19 cellular contexts compared by ENCODE assay signal in the genomic region with DNA sequence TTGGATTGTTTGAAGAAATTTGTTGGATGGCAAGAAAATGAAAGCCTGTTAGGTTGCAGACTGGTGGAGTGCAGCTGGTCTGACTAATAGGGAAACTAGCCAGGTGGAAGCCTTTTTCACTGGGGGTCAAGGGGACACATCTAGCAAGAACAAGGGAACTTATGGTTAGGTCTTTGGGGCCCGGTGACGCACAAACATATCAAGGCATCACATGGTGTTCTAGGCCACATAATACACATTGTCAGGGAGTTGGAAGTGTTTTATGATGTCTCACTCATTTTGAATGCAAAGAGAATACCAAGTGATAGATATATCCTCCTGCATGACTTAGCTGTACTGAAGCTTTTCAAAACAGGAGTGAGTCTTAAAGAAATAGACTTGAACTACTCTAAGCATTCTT.
A peak's percentile ranks its signal among the peaks of the same experiment; 100 is the strongest.
DNase-seq lines count a peak whose midpoint lies in the region; ATAC-seq, FAIRE-seq and TF ChIP-seq lines count a peak whose summit lies in the region.
"Had no signal": no experiment of that assay in that cellular context is flagged by ENCODE, and none has a peak within 500 bp of the region (broad histone marks: within the 10 kb centered on the region; RNA-seq: fewer than 3 reads in every experiment).

No MANE protein-coding gene starts in this region.

- peak; percentile 97 for DNase-seq in AG04450 (ENCODE audit: low read depth, low spot score)
- peak; percentile 23 for DNase-seq in HTR-8/SVneo (ENCODE audit: insufficient read length, low spot score)
- peak; percentile 96 for DNase-seq in astrocyte of the spinal cord (ENCODE audit: low read depth, low spot score)
- peak; percentile 56 for DNase-seq in hepatocyte (ENCODE audit: low spot score)
- no peak for DNase-seq in C1 segment of cervical spinal cord (lab: John Stamatoyannopoulos, UW)
- DNase-seq in activated CD4-positive, alpha-beta T cell treated with anti-CD3 and anti-CD28 coated beads for 36 hours = no peak
- DNase-seq: activated CD8-positive, alpha-beta memory T cell treated with anti-CD3 and anti-CD28 coated beads, Interleukin-2, amount 50 U/mL, for 48 hours; activated naive CD4-positive, alpha-beta T cell treated with Interleukin-2 at 50 U/mL for 16 hours; CD8-positive, alpha-beta T cell; heart right ventricle; KBM-7; NCI-H1105 treated with DMSO at 0.1 percent for 48 hours; occipital lobe; SHP77; T-helper 17 cell; tibial artery had no signal

- no peaks in the 10 kb centered on the region for H3K36me3 ChIP-seq in hepatocyte (replicated peaks; ENCODE audit: insufficient read depth, low read depth)
- H3K36me3 ChIP-seq: heart right ventricle, tibial artery had no signal

- WGBS in hepatocyte (ENCODE audit: low lambda C conversion rate, missing lambda C conversion rate) = 72% methylated on average over 2 of the region's 2 CpGs

- no peaks in the 10 kb centered on the region for H3K9me3 Mint-ChIP-seq in activated CD4-positive, alpha-beta T cell treated with anti-CD3 and anti-CD28 coated beads for 36 hours (ENCODE audit: low read depth)

- H3K4me3 Mint-ChIP-seq in activated CD4-positive, alpha-beta T cell treated with anti-CD3 and anti-CD28 coated beads for 36 hours = no peak overlapping the region
- H3K4me3 Mint-ChIP-seq: CD8-positive, alpha-beta T cell; T-helper 17 cell had no signal

- no peak overlapping the region for H3K27ac Mint-ChIP-seq in activated CD4-positive, alpha-beta T cell treated with anti-CD3 and anti-CD28 coated beads for 36 hours
- H3K27ac Mint-ChIP-seq: CD8-positive, alpha-beta T cell; T-helper 17 cell had no signal

- ATAC-seq in activated CD4-positive, alpha-beta T cell treated with anti-CD3 and anti-CD28 coated beads for 36 hours = no peak
- ATAC-seq in GM18858 (IDR thresholded peaks at IDR 0.05; ENCODE audit: unreplicated experiment) = no peak
- ATAC-seq in GM18520 (IDR thresholded peaks at IDR 0.05; ENCODE audit: unreplicated experiment) = no peak
- ATAC-seq: CD8-positive, alpha-beta T cell; heart right ventricle; T-helper 17 cell had no signal

- no peaks in the 10 kb centered on the region for H3K27me3 Mint-ChIP-seq in activated CD4-positive, alpha-beta T cell treated with anti-CD3 and anti-CD28 coated beads for 36 hours
- H3K27me3 Mint-ChIP-seq: T-helper 17 cell had no signal

- POLR2A ChIA-PET in AG04450 (lab: Yijun Ruan, JAX) = interaction anchor here (1.0 kb wide), 1 partner anchor 39 kb away, joined by 7 read pairs; no protein-coding TSS in a partner anchor
- POLR2A ChIA-PET in activated CD4-positive, alpha-beta T cell treated with anti-CD3 and anti-CD28 coated beads for 36 hours (lab: Charles Lee) = no interaction called here

- H3K9me3 ChIP-seq in AG04450 (ENCODE audit: control insufficient read depth, insufficient read depth, low read length) (no peaks in the 10 kb centered on the region), hepatocyte (ENCODE audit: low read depth) (no peaks in the 10 kb centered on the region)
- H3K9me3 ChIP-seq: tibial artery had no signal

- peaks cover 36% of the 10 kb centered on the region for H3K4me1 ChIP-seq in hepatocyte (ENCODE audit: insufficient read depth)
- H3K4me1 ChIP-seq: tibial artery had no signal

- intact Hi-C loops in activated CD4-positive, alpha-beta T cell treated with anti-CD3 and anti-CD28 coated beads for 36 hours (cut with DNase I, micrococcal nuclease) = no loop called here

- H2AFZ ChIP-seq in hepatocyte = no peak overlapping the region

- H3K27me3 ChIP-seq in AG04450 (ENCODE audit: control insufficient read depth, insufficient read depth, low read length) (no peaks in the 10 kb centered on the region), hepatocyte (no peaks in the 10 kb centered on the region)
- H3K27me3 ChIP-seq: heart right ventricle, tibial artery had no signal

- H3K27ac ChIP-seq in AG04450 (ENCODE audit: low read depth, low read length) = peak overlapping the region; percentile 91
- peak overlapping the region; percentile 94 for H3K27ac ChIP-seq in hepatocyte
- H3K27ac ChIP-seq: heart right ventricle, tibial artery had no signal

- no peak for TF ChIP-seq CTCF in AG04450 (IDR thresholded peaks at IDR 0.05; ENCODE audit: low read depth, low read length)
- TF ChIP-seq CTCF in astrocyte of the spinal cord (IDR thresholded peaks at IDR 0.05; ENCODE audit: low read depth, low read length) = no peak
- no peak for TF ChIP-seq CTCF in hepatocyte (IDR thresholded peaks at IDR 0.05; ENCODE audit: poor library complexity)

- H3K4me2 ChIP-seq in hepatocyte = no peak overlapping the region

- in situ Hi-C loops in astrocyte of the spinal cord (cut with HindIII; ENCODE audit: low sequenced_read_pairs) = no loop called here

- CTCF ChIA-PET in AG04450 (lab: Charles Lee) = interaction anchor here (0.8 to 1.1 kb wide), 2 partner anchors 19 to 515 kb away, joined by 4 to 11 read pairs; no protein-coding TSS in a partner anchor
- CTCF ChIA-PET in activated CD4-positive, alpha-beta T cell treated with anti-CD3 and anti-CD28 coated beads for 36 hours (lab: Charles Lee) = no interaction called here

- no peak for FAIRE-seq in HTR-8/SVneo (lab: Jason Lieb, UNC)
- FAIRE-seq: GM12892 had no signal

- H3K4me3 ChIP-seq in AG04450 (ENCODE audit: low read depth, low read length) (no peak overlapping the region), astrocyte of the spinal cord (ENCODE audit: low read depth, low read length) (no peak overlapping the region), hepatocyte (no peak overlapping the region)
- H3K4me3 ChIP-seq: heart right ventricle, tibial artery had no signal

- no peaks in the 10 kb centered on the region for H3K79me2 ChIP-seq in hepatocyte

- no peaks in the 10 kb centered on the region for H3K36me3 Mint-ChIP-seq in activated CD4-positive, alpha-beta T cell treated with anti-CD3 and anti-CD28 coated beads for 36 hours (ENCODE audit: low read depth)
- H3K36me3 Mint-ChIP-seq: CD8-positive, alpha-beta T cell had no signal

- H3K4me1 Mint-ChIP-seq in activated CD4-positive, alpha-beta T cell treated with anti-CD3 and anti-CD28 coated beads for 36 hours = no peaks in the 10 kb centered on the region
- H3K4me1 Mint-ChIP-seq: T-helper 17 cell had no signal

- no peaks in the 10 kb centered on the region for H3K9me2 ChIP-seq in hepatocyte (replicated peaks; ENCODE audit: insufficient read depth)

- H4K20me1 ChIP-seq in hepatocyte (ENCODE audit: insufficient read depth, poor library complexity, severe bottlenecking) = no peaks in the 10 kb centered on the region

Comparison
In these comparisons a context has a peak if more than half of its experiments do, and no peak if none do; other contexts are left out.
1. DNase-seq: peak in AG04450 (single experiment), HTR-8/SVneo (single experiment), astrocyte of the spinal cord (single experiment) and hepatocyte (single experiment); none in C1 segment of cervical spinal cord (0 of 14) and activated CD4-positive, alpha-beta T cell treated with anti-CD3 and anti-CD28 coated beads for 36 hours (single experiment).